ENCODE assay signal across 17 cellular contexts in the genomic region with DNA sequence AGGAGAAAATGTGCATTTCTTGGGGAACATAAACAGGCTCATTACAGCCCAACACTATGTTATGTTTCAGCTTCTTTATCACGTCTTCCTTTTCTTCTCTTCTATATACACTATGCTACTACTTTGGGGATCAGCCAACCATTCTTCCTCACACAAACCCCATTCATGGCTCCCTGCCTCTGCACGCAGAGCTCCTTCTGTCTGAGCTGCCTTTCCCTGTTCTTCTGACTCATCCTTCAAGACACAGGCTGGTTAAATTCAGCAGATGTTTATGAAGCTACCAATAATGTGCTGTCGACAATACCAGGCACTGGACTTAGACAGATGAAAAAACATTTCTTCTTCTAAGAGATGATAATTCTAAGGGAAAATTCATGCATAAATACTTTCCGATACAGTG.
DNase-seq lines count a peak whose midpoint lies in the region; ATAC-seq, FAIRE-seq and TF ChIP-seq lines count a peak whose summit lies in the region.
"Had no signal": no experiment of that assay in that cellular context is flagged by ENCODE, and none has a peak within 500 bp of the region (broad histone marks: within the 10 kb centered on the region; RNA-seq: fewer than 3 reads in every experiment).

No MANE protein-coding gene starts in this region.

- ATAC-seq in activated naive CD4-positive, alpha-beta T cell treated with anti-CD3 and anti-CD28 coated beads, Interleukin-2, amount 50 U/mL, for 72 hours = no peak
- no peak for ATAC-seq in GM18502 (IDR thresholded peaks at IDR 0.05; ENCODE audit: poor library complexity, unreplicated experiment)
- ATAC-seq: HCT116 had no signal

- H3K27me3 ChIP-seq in bronchial epithelial cell (ENCODE audit: control insufficient read depth, insufficient read depth, low read length) (no peaks in the 10 kb centered on the region), H7 (ENCODE audit: control insufficient read depth, insufficient read depth, low read length) (no peaks in the 10 kb centered on the region)
- H3K27me3 ChIP-seq: ovary, vagina had no signal

- DNase-seq in AG08396 (ENCODE audit: low spot score) (peak; percentile 69), HFFc6 (peak; percentile 78), bronchial epithelial cell (ENCODE audit: low read depth) (peak; percentile 33), iris pigment epithelial cell (ENCODE audit: low read depth) (peak; percentile 92), H7 (no peak), GM20000 (ENCODE audit: low spot score) (no peak)
- DNase-seq in activated naive CD4-positive, alpha-beta T cell treated with anti-CD3 and anti-CD28 coated beads, Interleukin-2, amount 50 U/mL, for 72 hours (ENCODE audit: low spot score in 2 of 2) = no peak
- DNase-seq: activated CD4-positive, alpha-beta T cell treated with anti-CD3 and anti-CD28 coated beads for 4 hours; BE2C; mesendoderm; ovary had no signal

- H3K4me3 ChIP-seq in bronchial epithelial cell (ENCODE audit: low read depth, low read length) = no peak overlapping the region
- no peak overlapping the region for H3K4me3 ChIP-seq in H7 (ENCODE audit: insufficient read depth, low read depth, low read length)
- H3K4me3 ChIP-seq: ovary, vagina had no signal

- no peak for TF ChIP-seq CTCF in HFFc6 (IDR thresholded peaks at IDR 0.05)
- TF ChIP-seq CTCF in bronchial epithelial cell (IDR thresholded peaks at IDR 0.05; ENCODE audit: insufficient read depth, low read length, severe bottlenecking) = no peak
- TF ChIP-seq CTCF in GM20000 (IDR thresholded peaks at IDR 0.05; ENCODE audit: extremely low read depth, missing control alignments) = no peak

- peaks cover under 1% of the 10 kb centered on the region; the same call in 1 of the 2 replicates for H3K9me3 Mint-ChIP-seq in HFFc6
- H3K9me3 Mint-ChIP-seq in activated naive CD4-positive, alpha-beta T cell treated with anti-CD3 and anti-CD28 coated beads, Interleukin-2, amount 50 U/mL, for 72 hours = peaks cover 0 to 2% of the 10 kb centered on the region in 2 donors
- H3K9me3 Mint-ChIP-seq: T-helper 1 cell treated with Interleukin-12 subunit alpha and Interleukin-12 subunit beta and Interleukin-4 antibody, amounts not matched to agents 30 μg/mL and 1 μg/mL, for 36 hours had no signal

- peak; percentile 64 for FAIRE-seq in bronchial epithelial cell (lab: Jason Lieb, UNC)
- FAIRE-seq: endometrium, GM18507 had no signal

- H3K27me3 Mint-ChIP-seq in HFFc6 (ENCODE audit: insufficient read depth) = 0 out of 2 replicates have a peak, but pooled peaks cover 1% of the 10 kb centered on the region

- H3K36me3 ChIP-seq in bronchial epithelial cell (ENCODE audit: control insufficient read depth, insufficient read depth, low read length) (no peaks in the 10 kb centered on the region), H7 (replicated peaks; ENCODE audit: control insufficient read depth, insufficient read depth, low read length) (no peaks in the 10 kb centered on the region)
- H3K36me3 ChIP-seq: BE2C, ovary, vagina had no signal

- peaks cover 43% of the 10 kb centered on the region for H3K4me1 Mint-ChIP-seq in HFFc6 (ENCODE audit: low read depth)

- no peaks in the 10 kb centered on the region for H3K36me3 Mint-ChIP-seq in HFFc6 (ENCODE audit: low read depth)
- H3K36me3 Mint-ChIP-seq in activated naive CD4-positive, alpha-beta T cell treated with anti-CD3 and anti-CD28 coated beads, Interleukin-2, amount 50 U/mL, for 72 hours = no peaks in the 10 kb centered on the region

- peak overlapping the region; percentile 37 for H3K4me3 Mint-ChIP-seq in HFFc6
- H3K4me3 Mint-ChIP-seq: T-helper 1 cell treated with Interleukin-12 subunit alpha and Interleukin-12 subunit beta and Interleukin-4 antibody, amounts not matched to agents 30 μg/mL and 1 μg/mL, for 36 hours had no signal

- peak overlapping the region; percentile 4; the same call in 1 of the 2 replicates for H3K27ac Mint-ChIP-seq in HFFc6
- no peak overlapping the region for H3K27ac Mint-ChIP-seq in activated naive CD4-positive, alpha-beta T cell treated with anti-CD3 and anti-CD28 coated beads, Interleukin-2, amount 50 U/mL, for 72 hours
- H3K27ac Mint-ChIP-seq: T-helper 1 cell treated with Interleukin-12 subunit alpha and Interleukin-12 subunit beta and Interleukin-4 antibody, amounts not matched to agents 30 μg/mL and 1 μg/mL, for 36 hours had no signal

Comparison
In these comparisons a context has a peak if more than half of its experiments do, and no peak if none do; other contexts are left out.
1. DNase-seq: peak in AG08396 (single experiment), HFFc6 (single experiment), bronchial epithelial cell (single experiment) and iris pigment epithelial cell (single experiment); none in activated naive CD4-positive, alpha-beta T cell treated with anti-CD3 and anti-CD28 coated beads, Interleukin-2, amount 50 U/mL, for 72 hours (0 of 2), H7 (single experiment) and GM20000 (single experiment).